Comparison of ENCODE assay signal across 9 cellular contexts in the genomic region with DNA sequence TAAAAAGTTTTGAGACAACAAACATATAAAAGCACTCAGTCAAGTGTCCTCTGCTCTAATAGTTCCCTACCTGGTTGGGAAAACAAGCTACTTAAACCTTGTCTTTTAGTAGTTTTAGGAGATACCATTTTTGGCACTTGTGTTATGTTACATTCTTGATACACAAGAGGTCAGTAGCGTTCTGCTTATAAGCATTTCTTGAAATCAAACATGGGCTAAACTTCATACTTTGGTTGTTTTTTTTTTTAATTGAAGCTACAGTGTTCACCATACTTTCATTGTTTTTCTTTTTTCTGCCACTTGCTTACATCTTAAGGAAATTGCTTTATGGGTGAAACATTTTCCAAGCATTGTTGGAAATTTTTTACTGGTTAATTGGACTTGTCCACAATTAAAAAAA.
DNase-seq lines count a peak whose midpoint lies in the region; ATAC-seq, FAIRE-seq and TF ChIP-seq lines count a peak whose summit lies in the region.
"Had no signal": no experiment of that assay in that cellular context is flagged by ENCODE, and none has a peak within 500 bp of the region (broad histone marks: within the 10 kb centered on the region; RNA-seq: fewer than 3 reads in every experiment).

No MANE protein-coding gene starts in this region.

- H3K4me3 ChIP-seq in AG10803 (ENCODE audit: low read length): no peak overlapping the region
- no peak overlapping the region for H3K4me3 ChIP-seq in retinal pigment epithelial cell (ENCODE audit: low read length)
- H3K4me3 ChIP-seq: HAP-1 had no signal

- ATAC-seq in GM18909 (IDR thresholded peaks at IDR 0.05; ENCODE audit: poor library complexity, unreplicated experiment) (peak; percentile 48), HG03097 (IDR thresholded peaks at IDR 0.05; ENCODE audit: low FRiP score, unreplicated experiment) (no peak)

- peak; percentile 89 for FAIRE-seq in endometrium (lab: Jason Lieb, UNC)

- no peak overlapping the region for H3K27ac ChIP-seq in substantia nigra (ENCODE audit: low read depth, low read length, poor library complexity, severe bottlenecking)

- peak; percentile 56 for TF ChIP-seq CTCF in AG10803 (conservative IDR thresholded peaks at IDR 0.05; ENCODE audit: low read length)
- peak; percentile 59 for TF ChIP-seq CTCF in retinal pigment epithelial cell (conservative IDR thresholded peaks at IDR 0.05; ENCODE audit: low read depth, low read length)

- DNase-seq in AG10803 (ENCODE audit: low read depth) (peak; percentile 55), NCI-H526 (lab: John Stamatoyannopoulos, UW) (peak; percentile 22 to 58), retinal pigment epithelial cell (ENCODE audit: low read depth) (peak; percentile 30), substantia nigra (lab: John Stamatoyannopoulos, UW) (no peak)
- DNase-seq in activated CD4-positive, CD25-positive, alpha-beta regulatory T cell treated with anti-CD3 and anti-CD28 coated beads, Interleukin-2, amount 50 U/mL, for 72 hours: no peak

Comparison
In these comparisons a context has a peak if more than half of its experiments do, and no peak if none do; other contexts are left out.
1. DNase-seq: peak in AG10803 (single experiment), NCI-H526 (2 of 2) and retinal pigment epithelial cell (single experiment); none in activated CD4-positive, CD25-positive, alpha-beta regulatory T cell treated with anti-CD3 and anti-CD28 coated beads, Interleukin-2, amount 50 U/mL, for 72 hours (single experiment) and substantia nigra (0 of 49).